2 cellular contexts compared by ENCODE assay signal in genomic region chr2:231007159-231008045, GRCh38.
TF ChIP-seq lines count a peak whose summit lies in the region.

No MANE protein-coding gene starts in this region.

TF ChIP-seq in HepG2, 621 proteins besides CTCF, POLR2A, EP300 and RAD21 (continues in another document):
- TF ChIP-seq POLR2AphosphoS2 (IDR thresholded peaks at IDR 0.05; ENCODE audit: low read depth, low read length) (no peak), PPARG (CRISPR knock-in tag; conservative IDR thresholded peaks at IDR 0.05) (0 out of 2 replicates have a peak, but pooled peaks have one; percentile 55), ZNF160 (CRISPR knock-in tag; IDR thresholded peaks at IDR 0.05) (peak; percentile 42; the same call in 1 of the 2 replicates), KMT2A (CRISPR knock-in tag; IDR thresholded peaks at IDR 0.05) (no peak), BORCS8-MEF2B (CRISPR knock-in tag; IDR thresholded peaks at IDR 0.05) (peak; percentile 73), TP53 (CRISPR knock-in tag; conservative IDR thresholded peaks at IDR 0.05) (no peak), HMG20A (CRISPR knock-in tag; IDR thresholded peaks at IDR 0.05; ENCODE audit: borderline replicate concordance) (peak; percentile 35; the same call in 1 of the 2 replicates), AHDC1 (CRISPR knock-in tag; IDR thresholded peaks at IDR 0.05; ENCODE audit: borderline replicate concordance) (peak; percentile 67; the same call in 1 of the 2 replicates)
- TF ChIP-seq, protein P1, sequence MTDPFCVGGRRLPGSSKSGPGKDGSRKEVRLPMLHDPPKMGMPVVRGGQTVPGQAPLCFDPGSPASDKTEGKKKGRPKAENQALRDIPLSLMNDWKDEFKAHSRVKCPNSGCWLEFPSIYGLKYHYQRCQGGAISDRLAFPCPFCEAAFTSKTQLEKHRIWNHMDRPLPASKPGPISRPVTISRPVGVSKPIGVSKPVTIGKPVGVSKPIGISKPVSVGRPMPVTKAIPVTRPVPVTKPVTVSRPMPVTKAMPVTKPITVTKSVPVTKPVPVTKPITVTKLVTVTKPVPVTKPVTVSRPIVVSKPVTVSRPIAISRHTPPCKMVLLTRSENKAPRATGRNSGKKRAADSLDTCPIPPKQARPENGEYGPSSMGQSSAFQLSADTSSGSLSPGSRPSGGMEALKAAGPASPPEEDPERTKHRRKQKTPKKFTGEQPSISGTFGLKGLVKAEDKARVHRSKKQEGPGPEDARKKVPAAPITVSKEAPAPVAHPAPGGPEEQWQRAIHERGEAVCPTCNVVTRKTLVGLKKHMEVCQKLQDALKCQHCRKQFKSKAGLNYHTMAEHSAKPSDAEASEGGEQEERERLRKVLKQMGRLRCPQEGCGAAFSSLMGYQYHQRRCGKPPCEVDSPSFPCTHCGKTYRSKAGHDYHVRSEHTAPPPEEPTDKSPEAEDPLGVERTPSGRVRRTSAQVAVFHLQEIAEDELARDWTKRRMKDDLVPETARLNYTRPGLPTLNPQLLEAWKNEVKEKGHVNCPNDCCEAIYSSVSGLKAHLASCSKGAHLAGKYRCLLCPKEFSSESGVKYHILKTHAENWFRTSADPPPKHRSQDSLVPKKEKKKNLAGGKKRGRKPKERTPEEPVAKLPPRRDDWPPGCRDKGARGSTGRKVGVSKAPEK (CRISPR knock-in tag; IDR thresholded peaks at IDR 0.05; ENCODE audit: borderline replicate concordance): peak; percentile 52; the same call in 1 of the 2 replicates
- TF ChIP-seq, protein P2, sequence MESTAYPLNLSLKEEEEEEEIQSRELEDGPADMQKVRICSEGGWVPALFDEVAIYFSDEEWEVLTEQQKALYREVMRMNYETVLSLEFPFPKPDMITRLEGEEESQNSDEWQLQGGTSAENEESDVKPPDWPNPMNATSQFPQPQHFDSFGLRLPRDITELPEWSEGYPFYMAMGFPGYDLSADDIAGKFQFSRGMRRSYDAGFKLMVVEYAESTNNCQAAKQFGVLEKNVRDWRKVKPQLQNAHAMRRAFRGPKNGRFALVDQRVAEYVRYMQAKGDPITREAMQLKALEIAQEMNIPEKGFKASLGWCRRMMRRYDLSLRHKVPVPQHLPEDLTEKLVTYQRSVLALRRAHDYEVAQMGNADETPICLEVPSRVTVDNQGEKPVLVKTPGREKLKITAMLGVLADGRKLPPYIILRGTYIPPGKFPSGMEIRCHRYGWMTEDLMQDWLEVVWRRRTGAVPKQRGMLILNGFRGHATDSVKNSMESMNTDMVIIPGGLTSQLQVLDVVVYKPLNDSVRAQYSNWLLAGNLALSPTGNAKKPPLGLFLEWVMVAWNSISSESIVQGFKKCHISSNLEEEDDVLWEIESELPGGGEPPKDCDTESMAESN (CRISPR knock-in tag; conservative IDR thresholded peaks at IDR 0.05): 0 out of 2 replicates have a peak, but pooled peaks have one; percentile 42
- TF ChIP-seq, protein P3, sequence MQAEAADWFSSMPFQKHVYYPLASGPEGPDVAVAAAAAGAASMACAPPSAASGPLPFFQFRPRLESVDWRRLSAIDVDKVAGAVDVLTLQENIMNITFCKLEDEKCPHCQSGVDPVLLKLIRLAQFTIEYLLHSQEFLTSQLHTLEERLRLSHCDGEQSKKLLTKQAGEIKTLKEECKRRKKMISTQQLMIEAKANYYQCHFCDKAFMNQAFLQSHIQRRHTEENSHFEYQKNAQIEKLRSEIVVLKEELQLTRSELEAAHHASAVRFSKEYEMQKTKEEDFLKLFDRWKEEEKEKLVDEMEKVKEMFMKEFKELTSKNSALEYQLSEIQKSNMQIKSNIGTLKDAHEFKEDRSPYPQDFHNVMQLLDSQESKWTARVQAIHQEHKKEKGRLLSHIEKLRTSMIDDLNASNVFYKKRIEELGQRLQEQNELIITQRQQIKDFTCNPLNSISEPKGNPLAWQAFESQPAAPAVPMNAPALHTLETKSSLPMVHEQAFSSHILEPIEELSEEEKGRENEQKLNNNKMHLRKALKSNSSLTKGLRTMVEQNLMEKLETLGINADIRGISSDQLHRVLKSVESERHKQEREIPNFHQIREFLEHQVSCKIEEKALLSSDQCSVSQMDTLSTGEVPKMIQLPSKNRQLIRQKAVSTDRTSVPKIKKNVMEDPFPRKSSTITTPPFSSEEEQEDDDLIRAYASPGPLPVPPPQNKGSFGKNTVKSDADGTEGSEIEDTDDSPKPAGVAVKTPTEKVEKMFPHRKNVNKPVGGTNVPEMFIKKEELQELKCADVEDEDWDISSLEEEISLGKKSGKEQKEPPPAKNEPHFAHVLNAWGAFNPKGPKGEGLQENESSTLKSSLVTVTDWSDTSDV (CRISPR knock-in tag; IDR thresholded peaks at IDR 0.05): no peak

TF ChIP-seq in SK-N-SH treated with all-trans-retinoic acid at 6 μM for 48 hours, 23 proteins besides CTCF, POLR2A, EP300 and RAD21:
- no peak for TF ChIP-seq OSR1 (CRISPR knock-in tag; IDR thresholded peaks at IDR 0.05)
- TF ChIP-seq ZNF8 (CRISPR knock-in tag; IDR thresholded peaks at IDR 0.05): no peak
- no peak for TF ChIP-seq BACH2 (CRISPR knock-in tag; IDR thresholded peaks at IDR 0.05; ENCODE audit: borderline replicate concordance)
